In the genomic region with DNA sequence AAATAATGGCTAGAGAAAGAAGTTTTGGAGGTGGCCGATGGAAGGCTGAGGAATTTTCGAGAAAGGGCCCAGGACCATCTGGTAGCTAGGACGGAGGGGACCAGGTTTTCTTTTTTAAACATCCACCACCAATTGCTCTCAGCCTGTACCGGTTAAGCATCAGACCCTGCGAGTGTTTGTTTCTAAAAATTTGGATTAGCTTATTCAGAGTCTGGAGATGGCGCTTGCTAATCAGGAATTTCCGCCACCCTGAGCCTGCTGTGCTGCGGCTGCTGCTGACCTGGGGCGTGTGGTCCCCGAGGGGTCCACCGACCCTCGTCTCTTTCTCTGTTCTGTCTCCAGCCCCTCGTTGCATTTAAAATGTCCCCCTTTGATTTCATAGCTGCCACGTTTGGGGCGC, we compare ENCODE assay signal across 9 cellular contexts. TPM values are rescaled to one million over a fixed set of nuclear protein-coding genes. Genes with fewer than 3 reads are reported as not detected.
A peak's percentile ranks its signal among the peaks of the same experiment; 100 is the strongest.
DNase-seq lines count a peak whose midpoint lies in the region; ATAC-seq and TF ChIP-seq lines count a peak whose summit lies in the region.
"Had no signal": no experiment of that assay in that cellular context is flagged by ENCODE, and none has a peak within 500 bp of the region (broad histone marks: within the 10 kb centered on the region; RNA-seq: fewer than 3 reads in every experiment).

No MANE protein-coding gene starts in this region.

- H3K36me3 Mint-ChIP-seq in activated T-cell treated with anti-CD3 and anti-CD28 coated beads, Interleukin-2, amount 50 U/mL, for 24 hours (ENCODE audit: low read depth): peaks cover 61% of the 10 kb centered on the region
- peaks cover 8% of the 10 kb centered on the region; the same call in 1 of the 2 replicates for H3K36me3 Mint-ChIP-seq in WTC11

- 78% methylated on average over 15 of the region's 15 CpGs for whole genome bisulfite sequencing in hepatocyte (ENCODE audit: low lambda C conversion rate, missing lambda C conversion rate)

- ATAC-seq in WTC11: no peak
- no peak for ATAC-seq in HG03469 (IDR thresholded peaks at IDR 0.05; ENCODE audit: unreplicated experiment)
- no peak for ATAC-seq in HG02981 (IDR thresholded peaks at IDR 0.05; ENCODE audit: unreplicated experiment)

- no peaks in the 10 kb centered on the region for H3K9me2 ChIP-seq in hepatocyte (replicated peaks; ENCODE audit: insufficient read depth)

- H3K27ac Mint-ChIP-seq in activated T-cell treated with anti-CD3 and anti-CD28 coated beads, Interleukin-2, amount 50 U/mL, for 24 hours: peak overlapping the region; percentile 94
- H3K27ac Mint-ChIP-seq in WTC11: peak overlapping the region; percentile 39

- CTCF ChIA-PET in WTC11 (lab: Charles Lee): interaction anchor here (0.6 to 4.7 kb wide), 23 partner anchors 9 to 260 kb away, joined by 3 to 64 read pairs (median 5); partner anchors contain the start of genes KDM4B and PLIN3

- H3K36me3 ChIP-seq in hepatocyte (replicated peaks; ENCODE audit: insufficient read depth, low read depth): no peaks in the 10 kb centered on the region

- POLR2A ChIA-PET in WTC11 (lab: Charles Lee): interaction anchor here (1.2 kb wide), 1 partner anchor 44 kb away, joined by 4 read pairs; the partner anchor contains the start of gene PLIN3

- peak overlapping the region; percentile 58 for H2AFZ ChIP-seq in hepatocyte

- TF ChIP-seq CTCF in WTC11 (IDR thresholded peaks at IDR 0.05) (no peak), hepatocyte (IDR thresholded peaks at IDR 0.05; ENCODE audit: poor library complexity) (no peak)

- no peaks in the 10 kb centered on the region for H3K27me3 Mint-ChIP-seq in activated T-cell treated with anti-CD3 and anti-CD28 coated beads, Interleukin-2, amount 50 U/mL, for 24 hours
- H3K27me3 Mint-ChIP-seq in WTC11 (ENCODE audit: low read depth): peaks cover 22% of the 10 kb centered on the region

- H3K79me2 ChIP-seq in hepatocyte: peaks cover 29% of the 10 kb centered on the region

- H3K27ac ChIP-seq in hepatocyte (peak overlapping the region; percentile 55), temporal lobe (ENCODE audit: low read depth, low read length) (peak overlapping the region; percentile 73)

- peaks cover 67% of the 10 kb centered on the region for H3K4me1 Mint-ChIP-seq in activated T-cell treated with anti-CD3 and anti-CD28 coated beads, Interleukin-2, amount 50 U/mL, for 24 hours (ENCODE audit: low read depth)
- peaks cover 22% of the 10 kb centered on the region for H3K4me1 Mint-ChIP-seq in WTC11

- no peaks in the 10 kb centered on the region for H3K9me3 ChIP-seq in hepatocyte (ENCODE audit: low read depth)

- H3K27me3 ChIP-seq in hepatocyte: no peaks in the 10 kb centered on the region

- H3K4me3 Mint-ChIP-seq in activated T-cell treated with anti-CD3 and anti-CD28 coated beads, Interleukin-2, amount 50 U/mL, for 24 hours: peak overlapping the region; percentile 89
- peak overlapping the region; percentile 77 for H3K4me3 Mint-ChIP-seq in WTC11

- H3K4me2 ChIP-seq in hepatocyte: peak overlapping the region; percentile 99

- H3K9me3 Mint-ChIP-seq in activated T-cell treated with anti-CD3 and anti-CD28 coated beads, Interleukin-2, amount 50 U/mL, for 24 hours: no peaks in the 10 kb centered on the region
- H3K9me3 Mint-ChIP-seq in WTC11: no peaks in the 10 kb centered on the region

- H4K20me1 ChIP-seq in hepatocyte (ENCODE audit: insufficient read depth, poor library complexity, severe bottlenecking): no peaks in the 10 kb centered on the region

- no peak for DNase-seq in activated T-cell treated with anti-CD3 and anti-CD28 coated beads, Interleukin-2, amount 50 U/mL, for 24 hours
- DNase-seq in activated T-cell treated with anti-CD3 and anti-CD28 coated beads, Interleukin-2, amount 50 U/mL, for 1 hour: no peak
- DNase-seq in WTC11 (ENCODE audit: low spot score) (no peak), hepatocyte (ENCODE audit: low spot score) (no peak), NOMO-1 treated with DMSO at 0.1 percent for 48 hours (lab: John Stamatoyannopoulos, UW; ENCODE audit: unreplicated experiment) (no peak)

- peaks cover 24% of the 10 kb centered on the region for H3K4me1 ChIP-seq in hepatocyte (ENCODE audit: insufficient read depth)

- H3K4me3 ChIP-seq in hepatocyte: no peak overlapping the region

TF ChIP-seq in WTC11, 78 proteins besides CTCF, POLR2A, EP300 and RAD21:
- no peak for TF ChIP-seq TEAD1 (CRISPR knock-in tag; IDR thresholded peaks at IDR 0.05)
- TF ChIP-seq NR3C1 (CRISPR knock-in tag; conservative IDR thresholded peaks at IDR 0.05; ENCODE audit: low read depth): no peak
- no peak for TF ChIP-seq ZNF317 (CRISPR knock-in tag; IDR thresholded peaks at IDR 0.05; ENCODE audit: borderline replicate concordance, low read depth)
- no peak for TF ChIP-seq ZNF396 (CRISPR knock-in tag; IDR thresholded peaks at IDR 0.05; ENCODE audit: borderline replicate concordance)
- no peak for TF ChIP-seq E2F5 (CRISPR knock-in tag; IDR thresholded peaks at IDR 0.05)
- TF ChIP-seq ZBTB21 (CRISPR knock-in tag; IDR thresholded peaks at IDR 0.05; ENCODE audit: borderline replicate concordance): no peak
TF ChIP-seq in WTC11: peak in this region for 0.

RNA-seq across cellular contexts. Expression of gene UHRF1, which starts 2.0 kb away (rescaled TPM):
- total RNA-seq in WTC11 (2021) (37.9 to 42.5 TPM (median 38.1 TPM) in 3 replicates), hepatocyte (5.1 and 9.9 TPM in 2 replicates), temporal lobe (4.7 TPM)
- polyA plus RNA-seq in hepatocyte: 11.5 and 13.6 TPM in 2 replicates

RNA-seq across cellular contexts. Expression of gene ARRDC5, which starts 8.6 kb away (rescaled TPM):
- not detected in 3 replicates for total RNA-seq in WTC11 (2021)
- not detected in 2 replicates for total RNA-seq in hepatocyte
- polyA plus RNA-seq in hepatocyte: 0.12 TPM in 1 of 2 replicates, not detected in the other
- not detected for total RNA-seq in temporal lobe
- total RNA-seq: bronchial epithelial cell had no signal

RNA-seq across cellular contexts. Expression of gene PLIN3, which starts 43.8 kb away (rescaled TPM):
- total RNA-seq in WTC11 (2021) (61.3 to 72.1 TPM (median 71.2 TPM) in 3 replicates), hepatocyte (97.8 and 108 TPM in 2 replicates), temporal lobe (7.9 TPM)
- 118 and 121 TPM in 2 replicates for polyA plus RNA-seq in hepatocyte

RNA-seq across cellular contexts. Expression of gene KDM4B, which starts 57.6 kb away (rescaled TPM):
- total RNA-seq in WTC11 (2021) (43.2 to 56.0 TPM (median 53.1 TPM) in 3 replicates), hepatocyte (18.4 and 22.2 TPM in 2 replicates), temporal lobe (30.5 TPM)
- 29.6 and 34.0 TPM in 2 replicates for polyA plus RNA-seq in hepatocyte
